Comparison of ENCODE assay signal across 8 cellular contexts in the genomic region with DNA sequence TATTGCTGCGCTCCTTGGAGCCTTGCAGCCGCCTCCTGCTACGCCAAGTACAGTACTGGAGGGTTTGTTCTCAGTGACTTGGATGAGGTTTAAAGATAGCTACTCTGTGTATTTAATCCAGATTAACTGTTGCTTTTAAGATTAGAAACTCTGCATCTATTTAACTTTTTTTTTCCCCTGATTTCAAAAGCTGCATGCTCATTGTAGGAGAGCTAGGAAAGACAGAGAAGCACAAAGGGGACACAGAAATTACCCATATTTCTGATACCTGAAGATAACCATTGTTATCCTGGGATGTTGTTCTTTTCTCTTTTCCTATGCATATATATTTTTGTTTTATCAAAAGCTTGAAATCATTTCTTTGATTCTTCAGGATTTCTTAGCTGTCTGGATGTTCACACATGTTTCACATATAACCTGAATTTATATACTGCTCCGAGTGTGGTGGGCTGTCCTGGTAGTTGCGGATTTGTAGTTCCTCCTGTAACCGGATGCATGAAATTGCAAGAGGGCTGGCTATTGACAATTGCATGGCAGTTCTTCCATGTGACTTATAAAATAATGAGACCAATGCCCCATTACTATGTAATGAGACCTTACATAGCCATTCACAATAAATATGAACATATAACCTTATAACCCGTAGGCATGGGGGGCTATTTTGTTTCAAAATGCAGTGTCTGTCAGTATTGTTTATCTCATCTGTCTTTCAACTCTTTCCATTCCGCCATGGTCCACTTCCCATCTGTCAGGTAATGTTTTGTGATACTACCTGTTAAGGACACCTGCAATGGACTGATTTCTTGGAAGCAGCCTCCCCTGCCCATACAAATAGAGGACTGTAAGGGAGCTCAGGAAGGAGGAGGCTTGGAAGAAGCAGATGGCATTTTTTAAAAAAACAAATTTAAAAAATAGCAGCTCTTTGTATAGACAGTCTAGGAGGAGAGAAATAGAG. TPM values are rescaled to one million over a fixed set of nuclear protein-coding genes. Genes with fewer than 3 reads are reported as not detected.
DNase-seq lines count a peak whose midpoint lies in the region; ATAC-seq, FAIRE-seq and TF ChIP-seq lines count a peak whose summit lies in the region.

No MANE protein-coding gene starts in this region.

- H3K4me3 ChIP-seq in esophagus (ENCODE audit: low read depth in 1 of 2, low read length in 2 of 2), result peak overlapping the region; percentile 75 to 82
- peak overlapping the region; percentile 97 for H3K4me3 ChIP-seq in neural progenitor cell

- ATAC-seq in HG02763 (IDR thresholded peaks at IDR 0.05; ENCODE audit: unreplicated experiment) (no peak), GM19035 (IDR thresholded peaks at IDR 0.05; ENCODE audit: unreplicated experiment) (no peak)

- H3K9me3 Mint-ChIP-seq in activated T-cell treated with anti-CD3 and anti-CD28 coated beads, Interleukin-2, amount 50 U/mL, for 24 hours, result no peaks in the 10 kb centered on the region
- H3K9me3 Mint-ChIP-seq in neural progenitor cell, result no peaks in the 10 kb centered on the region

- peak overlapping the region; percentile 79 for H3K27ac Mint-ChIP-seq in activated T-cell treated with anti-CD3 and anti-CD28 coated beads, Interleukin-2, amount 50 U/mL, for 24 hours
- H3K27ac Mint-ChIP-seq in neural progenitor cell, result peak overlapping the region; percentile 30

- H3K27ac ChIP-seq in RWPE1 (peak overlapping the region; percentile 53), esophagus (ENCODE audit: low read depth in 2 of 2, low read length in 1 of 2) (peak overlapping the region in 1 of 2 donors; percentile 67), neural progenitor cell (no peak overlapping the region)

- WGBS in esophagus, 2 donors, result 40 to 41% methylated on average over 8 of the region's 8 CpGs

- TF ChIP-seq CTCF in RWPE1 (conservative IDR thresholded peaks at IDR 0.05; ENCODE audit: low read depth), result no peak
- TF ChIP-seq CTCF in neural progenitor cell (IDR thresholded peaks at IDR 0.05), result no peak

- peak overlapping the region; percentile 28 for H3K9ac ChIP-seq in neural progenitor cell

- peaks cover 14% of the 10 kb centered on the region for H4K20me1 ChIP-seq in neural progenitor cell (ENCODE audit: low read depth)

- FAIRE-seq in GM12891 (lab: Jason Lieb, UNC), result no peak

- H3K4me1 Mint-ChIP-seq in activated T-cell treated with anti-CD3 and anti-CD28 coated beads, Interleukin-2, amount 50 U/mL, for 24 hours (ENCODE audit: low read depth), result peaks cover 18% of the 10 kb centered on the region
- peaks cover 30% of the 10 kb centered on the region for H3K4me1 Mint-ChIP-seq in neural progenitor cell

- H3K4me3 Mint-ChIP-seq in activated T-cell treated with anti-CD3 and anti-CD28 coated beads, Interleukin-2, amount 50 U/mL, for 24 hours, result peak overlapping the region; percentile 78
- H3K4me3 Mint-ChIP-seq in neural progenitor cell, result peak overlapping the region; percentile 94

- DNase-seq in activated T-cell treated with anti-CD3 and anti-CD28 coated beads, Interleukin-2, amount 50 U/mL, for 24 hours, result no peak
- DNase-seq in activated T-cell treated with anti-CD3 and anti-CD28 coated beads, Interleukin-2, amount 50 U/mL, for 48 hours, result no peak
- DNase-seq in RWPE1 (ENCODE audit: low spot score) (no peak), neural progenitor cell (ENCODE audit: low spot score) (no peak), GM12891 (ENCODE audit: insufficient read length, low spot score) (no peak)

- H2AFZ ChIP-seq in neural progenitor cell (replicated peaks), result no peak overlapping the region

- no peaks in the 10 kb centered on the region for H3K27me3 ChIP-seq in esophagus (ENCODE audit: control insufficient read depth in 1 of 2, insufficient read depth in 2 of 2, low read length in 2 of 2)
- peaks cover 10% of the 10 kb centered on the region for H3K27me3 ChIP-seq in neural progenitor cell

- H3K9me3 ChIP-seq in esophagus (ENCODE audit: control insufficient read depth in 2 of 2, insufficient read depth in 1 of 2, low read depth in 1 of 2, low read length in 1 of 2), result no peaks in the 10 kb centered on the region
- H3K9me3 ChIP-seq in neural progenitor cell (ENCODE audit: low read depth), result no peaks in the 10 kb centered on the region

- POLR2A ChIA-PET in RWPE1 (lab: Yijun Ruan, JAX; ENCODE audit: low non-redundant PET), result no interaction called here

- H3K36me3 Mint-ChIP-seq in activated T-cell treated with anti-CD3 and anti-CD28 coated beads, Interleukin-2, amount 50 U/mL, for 24 hours (ENCODE audit: low read depth), result no peaks in the 10 kb centered on the region
- no peaks in the 10 kb centered on the region for H3K36me3 Mint-ChIP-seq in neural progenitor cell

- H3K27me3 Mint-ChIP-seq in activated T-cell treated with anti-CD3 and anti-CD28 coated beads, Interleukin-2, amount 50 U/mL, for 24 hours, result peaks cover 10% of the 10 kb centered on the region
- peaks cover 2% of the 10 kb centered on the region for H3K27me3 Mint-ChIP-seq in neural progenitor cell (ENCODE audit: insufficient read depth, low read depth)

- peak overlapping the region; percentile 86 for H3K4me2 ChIP-seq in neural progenitor cell

- H3K36me3 ChIP-seq in esophagus (ENCODE audit: control insufficient read depth in 2 of 2, insufficient read depth in 2 of 2, low read length in 1 of 2) (no peaks in the 10 kb centered on the region), neural progenitor cell (no peaks in the 10 kb centered on the region)

- peaks cover 6% of the 10 kb centered on the region for H3F3A ChIP-seq in neural progenitor cell (ENCODE audit: low read depth)

- no peaks in the 10 kb centered on the region for H3K4me1 ChIP-seq in esophagus (ENCODE audit: control insufficient read depth in 2 of 2, insufficient read depth in 2 of 2, low read length in 1 of 2)
- H3K4me1 ChIP-seq in neural progenitor cell, result peaks cover 13% of the 10 kb centered on the region

- CTCF ChIA-PET in RWPE1 (lab: Yijun Ruan, JAX), result no interaction called here

- TF ChIP-seq POLR2A in GM12891 (IDR thresholded peaks at IDR 0.05; ENCODE audit: low read depth, low read length), result no peak

- H3K79me2 ChIP-seq in neural progenitor cell (ENCODE audit: low read depth), result peaks cover 51% of the 10 kb centered on the region

TF ChIP-seq in GM12891, 5 proteins besides CTCF, POLR2A, EP300 and RAD21:
- no peak for TF ChIP-seq POLR2AphosphoS5 (IDR thresholded peaks at IDR 0.05; ENCODE audit: low read depth, low read length)
- TF ChIP-seq TAF1 (IDR thresholded peaks at IDR 0.05; ENCODE audit: low read depth, low read length), result no peak
- no peak for TF ChIP-seq PAX5 (IDR thresholded peaks at IDR 0.05; ENCODE audit: insufficient read depth, low read length, severe bottlenecking)
- no peak for TF ChIP-seq SPI1 (IDR thresholded peaks at IDR 0.05; ENCODE audit: low read depth, low read length)
- TF ChIP-seq POU2F2 (IDR thresholded peaks at IDR 0.05; ENCODE audit: low read depth, low read length), result no peak

RNA-seq across cellular contexts. Expression of a gene that starts 1.4 kb away (rescaled TPM):
- polyA plus RNA-seq in esophagus, result 1 to 10 TPM; 4.4 to 7.3 TPM
- total RNA-seq in neural progenitor cell (ENCODE audit: low replicate concordance), result 26.8 and 37.2 TPM in 2 replicates
- polyA plus RNA-seq in GM12891 (2012; ENCODE audit: low read depth, missing spikeins), result 0.14 TPM
